1 cellular context compared by ENCODE assay signal in genomic region chr14:49641697-49642129, GRCh38.
TF ChIP-seq lines count a peak whose summit lies in the region.

No MANE protein-coding gene starts in this region.

TF ChIP-seq in HepG2, 621 proteins besides CTCF, POLR2A, EP300 and RAD21 (continued from another document and continues in another):
- TF ChIP-seq MAFF (IDR thresholded peaks at IDR 0.05; ENCODE audit: low read depth, low read length) (no peak), PAXIP1 (CRISPR knock-in tag; conservative IDR thresholded peaks at IDR 0.05) (peak; percentile 93), ZNF318 (CRISPR knock-in tag; IDR thresholded peaks at IDR 0.05) (no peak), HNRNPLL (IDR thresholded peaks at IDR 0.05; ENCODE audit: low read depth, low read length, poor library complexity, severe bottlenecking) (no peak), EHMT2 (IDR thresholded peaks at IDR 0.05; ENCODE audit: borderline replicate concordance, low read depth, low read length) (no peak), RBM39 (IDR thresholded peaks at IDR 0.05; ENCODE audit: low read depth, low read length, poor library complexity, severe bottlenecking) (no peak), KLF9 (CRISPR knock-in tag; IDR thresholded peaks at IDR 0.05; ENCODE audit: low read depth) (no peak; the same call in 1 of the 2 replicates), LCORL (IDR thresholded peaks at IDR 0.05) (no peak), LCORL (CRISPR knock-in tag; IDR thresholded peaks at IDR 0.05) (no peak; the same call in 1 of the 2 replicates), NFATC3 (CRISPR knock-in tag; IDR thresholded peaks at IDR 0.05) (no peak), MIER2 (CRISPR knock-in tag; IDR thresholded peaks at IDR 0.05) (no peak), NR2F1 (CRISPR knock-in tag; IDR thresholded peaks at IDR 0.05) (no peak), ZBTB25 (CRISPR knock-in tag; IDR thresholded peaks at IDR 0.05) (peak; percentile 57; the same call in 1 of the 2 replicates), ZNF234 (CRISPR knock-in tag; conservative IDR thresholded peaks at IDR 0.05) (no peak), ZNF121 (CRISPR knock-in tag; IDR thresholded peaks at IDR 0.05) (peak; percentile 63; the same call in 1 of the 2 replicates), TEAD3 (CRISPR knock-in tag; optimal IDR thresholded peaks at IDR 0.05; ENCODE audit: borderline replicate concordance) (peak; percentile 37), RARG (CRISPR knock-in tag; IDR thresholded peaks at IDR 0.05; ENCODE audit: low read depth) (no peak), SRF (IDR thresholded peaks at IDR 0.05; ENCODE audit: low read depth, low read length) (no peak), ZNF33B (CRISPR knock-in tag; IDR thresholded peaks at IDR 0.05) (no peak), NCOA2 (CRISPR knock-in tag; IDR thresholded peaks at IDR 0.05) (peak; percentile 84), BCL6 (CRISPR knock-in tag; IDR thresholded peaks at IDR 0.05) (peak; percentile 79), ZNF678 (CRISPR knock-in tag; IDR thresholded peaks at IDR 0.05) (no peak), ZNF230 (CRISPR knock-in tag; IDR thresholded peaks at IDR 0.05) (no peak), ZFP41 (CRISPR knock-in tag; IDR thresholded peaks at IDR 0.05; ENCODE audit: borderline replicate concordance) (no peak), MAX (IDR thresholded peaks at IDR 0.05) (peak; percentile 80), ZBTB34 (CRISPR knock-in tag; IDR thresholded peaks at IDR 0.05) (peak; percentile 94), ZMAT5 (CRISPR knock-in tag; IDR thresholded peaks at IDR 0.05; ENCODE audit: borderline replicate concordance, low read depth) (no peak), FOXC1 (CRISPR knock-in tag; IDR thresholded peaks at IDR 0.05; ENCODE audit: borderline replicate concordance) (no peak; the same call in 1 of the 2 replicates), ZNF101 (CRISPR knock-in tag; IDR thresholded peaks at IDR 0.05; ENCODE audit: borderline replicate concordance, low read depth) (no peak), AHR (CRISPR knock-in tag; IDR thresholded peaks at IDR 0.05) (no peak), AKNA (CRISPR knock-in tag; IDR thresholded peaks at IDR 0.05; ENCODE audit: borderline replicate concordance) (no peak), E2F1 (CRISPR knock-in tag; IDR thresholded peaks at IDR 0.05) (no peak), ZBTB10 (CRISPR knock-in tag; IDR thresholded peaks at IDR 0.05; ENCODE audit: borderline replicate concordance) (no peak), ZNF12 (CRISPR knock-in tag; IDR thresholded peaks at IDR 0.05) (peak; percentile 58; the same call in 1 of the 2 replicates)
